1 cellular context compared by ENCODE assay signal in genomic region chr19:57664269-57665127, GRCh38.
A peak's percentile ranks its signal among the peaks of the same experiment; 100 is the strongest.
TF ChIP-seq lines count a peak whose summit lies in the region.

No MANE protein-coding gene starts in this region.

TF ChIP-seq in HepG2, 621 proteins besides CTCF, POLR2A, EP300 and RAD21 (continued from another document and continues in another):
- TF ChIP-seq ZHX1 (CRISPR knock-in tag; IDR thresholded peaks at IDR 0.05; ENCODE audit: low read depth) (no peak), ZNF562 (CRISPR knock-in tag; IDR thresholded peaks at IDR 0.05; ENCODE audit: borderline replicate concordance) (no peak), ZNF589 (CRISPR knock-in tag; conservative IDR thresholded peaks at IDR 0.05) (no peak), ZBTB34 (CRISPR knock-in tag; IDR thresholded peaks at IDR 0.05) (peak; percentile 62; the same call in 1 of the 2 replicates), NPAS2 (CRISPR knock-in tag; IDR thresholded peaks at IDR 0.05; ENCODE audit: borderline replicate concordance) (no peak), ZNF816 (CRISPR knock-in tag; IDR thresholded peaks at IDR 0.05; ENCODE audit: borderline replicate concordance) (no peak), GATAD1 (CRISPR knock-in tag; IDR thresholded peaks at IDR 0.05) (0 out of 2 replicates have a peak, but pooled peaks have one; percentile 16), TBX2 (CRISPR knock-in tag; IDR thresholded peaks at IDR 0.05; ENCODE audit: borderline replicate concordance) (peak; percentile 63; the same call in 1 of the 2 replicates), CENPX (CRISPR knock-in tag; IDR thresholded peaks at IDR 0.05) (no peak), ZFP36 (IDR thresholded peaks at IDR 0.05; ENCODE audit: borderline replicate concordance, low read depth, low read length, partially characterized antibody) (no peak), KDM5B (CRISPR knock-in tag; IDR thresholded peaks at IDR 0.05; ENCODE audit: borderline replicate concordance) (peak; percentile 70; the same call in 1 of the 2 replicates), YY1 (IDR thresholded peaks at IDR 0.05; ENCODE audit: insufficient read depth, insufficient replicate concordance, low read depth, low read length) (peak; percentile 34), MXI1 (IDR thresholded peaks at IDR 0.05; ENCODE audit: borderline replicate concordance, low read depth, low read length) (peak; percentile 46; the same call in 1 of the 3 replicates), ZNF775 (CRISPR knock-in tag; IDR thresholded peaks at IDR 0.05; ENCODE audit: borderline replicate concordance) (no peak), YEATS4 (CRISPR knock-in tag; IDR thresholded peaks at IDR 0.05; ENCODE audit: borderline replicate concordance) (peak; percentile 79), ARNT2 (CRISPR knock-in tag; IDR thresholded peaks at IDR 0.05; ENCODE audit: low read depth) (peak; percentile 90), ATF7 (IDR thresholded peaks at IDR 0.05) (no peak), ATF7 (CRISPR knock-in tag; IDR thresholded peaks at IDR 0.05) (no peak), MAFG (CRISPR knock-in tag; IDR thresholded peaks at IDR 0.05) (no peak), MAZ (IDR thresholded peaks at IDR 0.05; ENCODE audit: borderline replicate concordance, low read depth, low read length) (no peak), MAZ (CRISPR knock-in tag; IDR thresholded peaks at IDR 0.05; ENCODE audit: low read depth) (peak; percentile 76), POLR2AphosphoS5 (IDR thresholded peaks at IDR 0.05; ENCODE audit: low read depth, low read length) (no peak), ARID4A (CRISPR knock-in tag; IDR thresholded peaks at IDR 0.05; ENCODE audit: borderline replicate concordance) (peak; percentile 67; the same call in 1 of the 2 replicates), ZBTB33 (CRISPR knock-in tag; IDR thresholded peaks at IDR 0.05) (no peak), HNF1A (IDR thresholded peaks at IDR 0.05; ENCODE audit: low read depth) (no peak), HNF1A (CRISPR knock-in tag; IDR thresholded peaks at IDR 0.05; ENCODE audit: borderline replicate concordance) (peak; percentile 13; the same call in 1 of the 2 replicates), ZNF264 (CRISPR knock-in tag; IDR thresholded peaks at IDR 0.05) (peak; percentile 49; the same call in 1 of the 2 replicates), CAMTA2 (CRISPR knock-in tag; IDR thresholded peaks at IDR 0.05; ENCODE audit: borderline replicate concordance) (0 out of 2 replicates have a peak, but pooled peaks have one; percentile 56), HNF1B (CRISPR knock-in tag; IDR thresholded peaks at IDR 0.05) (no peak), STAG1 (CRISPR knock-in tag; IDR thresholded peaks at IDR 0.05) (peak; percentile 13; the same call in 1 of the 2 replicates), SALL1 (CRISPR knock-in tag; IDR thresholded peaks at IDR 0.05) (peak; percentile 50; the same call in 1 of the 2 replicates), ZNF576 (CRISPR knock-in tag; IDR thresholded peaks at IDR 0.05) (no peak), SMAD1 (CRISPR knock-in tag; IDR thresholded peaks at IDR 0.05; ENCODE audit: borderline replicate concordance, low read depth) (no peak), RARA (CRISPR knock-in tag; IDR thresholded peaks at IDR 0.05) (peak; percentile 48; the same call in 1 of the 2 replicates), SIX1 (CRISPR knock-in tag; IDR thresholded peaks at IDR 0.05; ENCODE audit: borderline replicate concordance) (no peak), MXD1 (CRISPR knock-in tag; IDR thresholded peaks at IDR 0.05) (peak; percentile 57; the same call in 1 of the 2 replicates), ZNF367 (CRISPR knock-in tag; IDR thresholded peaks at IDR 0.05; ENCODE audit: borderline replicate concordance) (no peak), ZNF414 (CRISPR knock-in tag; IDR thresholded peaks at IDR 0.05) (no peak), CHCHD3 (CRISPR knock-in tag; IDR thresholded peaks at IDR 0.05) (0 out of 2 replicates have a peak, but pooled peaks have one; percentile 64), NKX3-1 (CRISPR knock-in tag; IDR thresholded peaks at IDR 0.05) (no peak), HNRNPLL (IDR thresholded peaks at IDR 0.05; ENCODE audit: low read depth, low read length, poor library complexity, severe bottlenecking) (peak; percentile 57), KMT2A (CRISPR knock-in tag; IDR thresholded peaks at IDR 0.05) (peak; percentile 70), ZNF160 (CRISPR knock-in tag; IDR thresholded peaks at IDR 0.05) (0 out of 2 replicates have a peak, but pooled peaks have one; percentile 47), ZNF20 (CRISPR knock-in tag; IDR thresholded peaks at IDR 0.05) (no peak), SMC3 (IDR thresholded peaks at IDR 0.05; ENCODE audit: low read length) (no peak), ZMYM3 (CRISPR knock-in tag; IDR thresholded peaks at IDR 0.05) (0 out of 2 replicates have a peak, but pooled peaks have one; percentile 9), MXD3 (CRISPR knock-in tag; IDR thresholded peaks at IDR 0.05) (no peak; the same call in 1 of the 2 replicates)
